ENCODE assay signal across 8 cellular contexts in the genomic region with DNA sequence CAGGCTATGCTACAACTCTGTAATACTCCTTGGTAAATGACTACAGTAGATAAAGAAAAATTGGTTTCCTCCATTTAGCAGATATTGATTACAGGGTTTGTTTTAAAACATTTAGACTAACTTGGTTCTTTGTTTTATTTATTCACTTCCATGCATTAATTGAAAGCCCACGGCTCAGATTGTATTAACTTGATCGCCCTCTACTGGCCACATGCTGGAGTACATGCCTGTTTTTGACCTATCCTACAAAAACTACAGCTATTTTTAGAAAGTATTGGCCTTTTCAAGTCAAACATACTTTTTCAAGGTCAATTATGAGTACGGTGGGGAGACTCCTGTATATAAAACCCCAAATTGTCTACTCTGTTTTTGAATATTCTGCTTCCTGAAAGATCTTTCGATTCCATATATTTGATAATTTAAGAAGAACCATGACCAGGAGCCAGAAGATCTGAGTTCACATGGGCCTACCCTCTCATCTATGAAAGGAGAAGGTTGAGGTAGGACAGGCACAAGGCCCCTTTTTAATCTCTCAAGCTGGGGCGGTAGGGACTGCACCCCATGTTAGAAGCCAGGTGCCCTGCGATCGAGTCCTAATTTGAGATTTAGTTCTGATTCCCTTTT. TPM values are rescaled to one million over a fixed set of nuclear protein-coding genes. Genes with fewer than 3 reads are reported as not detected.
DNase-seq lines count a peak whose midpoint lies in the region; ATAC-seq and TF ChIP-seq lines count a peak whose summit lies in the region.

No MANE protein-coding gene starts in this region.

- CTCF ChIA-PET in MCF 10A (lab: Yijun Ruan, JAX) = interaction anchor here (0.5 to 6.2 kb wide), 53 partner anchors 8 to 816 kb away, joined by 3 to 124 read pairs (median 3); no protein-coding TSS in a partner anchor

- no peaks in the 10 kb centered on the region for H3K9me3 Mint-ChIP-seq in MCF 10A (ENCODE audit: unreplicated experiment)

- intact Hi-C loops in Right ventricle myocardium inferior (cut with DNase I) (loop anchor here (5.0 kb wide), 1 partner anchor 339 kb away; no protein-coding TSS in a partner anchor), MCF 10A (cut with micrococcal nuclease) (loop anchor here (1.0 to 2.0 kb wide), 4 partner anchors 245 to 734 kb away; no protein-coding TSS in a partner anchor), stomach (cut with DNase I; ENCODE audit: low total_unique reads) (no loop called here)

- no peak overlapping the region for H3K4me3 ChIP-seq in cardiac muscle cell
- H3K4me3 ChIP-seq in HL-60 (replicated peaks; ENCODE audit: insufficient read depth, low read length) = no peak overlapping the region
- no peak overlapping the region for H3K4me3 ChIP-seq in liver (ENCODE audit: low read depth in 1 of 3, low read length in 3 of 3)
- no peak overlapping the region for H3K4me3 ChIP-seq in stomach

- BruUV-seq in MCF 10A (replicated peaks; lab: Mats Ljungman, UMichigan) = no TSS peak

- no peaks in the 10 kb centered on the region for H3K9me3 ChIP-seq in cardiac muscle cell (ENCODE audit: low read depth)
- no peaks in the 10 kb centered on the region for H3K9me3 ChIP-seq in liver (ENCODE audit: control insufficient read depth in 4 of 4, low read length in 3 of 4)
- H3K9me3 ChIP-seq in stomach = no peaks in the 10 kb centered on the region

- 40% methylated on average over 7 of the region's 7 CpGs for WGBS in liver
- 39 to 47% (median 45%) methylated on average over 7 of the region's 7 CpGs for WGBS in stomach, 5 donors

- H3K4me1 ChIP-seq in cardiac muscle cell (ENCODE audit: low read depth) = no peaks in the 10 kb centered on the region
- H3K4me1 ChIP-seq in liver (ENCODE audit: control insufficient read depth in 4 of 4, insufficient read depth in 4 of 4, low read length in 3 of 4) = no peaks in the 10 kb centered on the region
- H3K4me1 ChIP-seq in stomach = no peaks in the 10 kb centered on the region

- POLR2A ChIA-PET in MCF 10A (lab: Yijun Ruan, JAX) = no interaction called here

- H3K36me3 Mint-ChIP-seq in MCF 10A (ENCODE audit: insufficient read depth, unreplicated experiment) = no peaks in the 10 kb centered on the region

- ATAC-seq in Right ventricle myocardium inferior (no peak), GM21576 (IDR thresholded peaks at IDR 0.05; ENCODE audit: unreplicated experiment) (no peak)

- no peak for TF ChIP-seq POLR2A in stomach (IDR thresholded peaks at IDR 0.05)

- H3K36me3 ChIP-seq in cardiac muscle cell (no peaks in the 10 kb centered on the region), liver (ENCODE audit: control insufficient read depth in 4 of 4, insufficient read depth in 3 of 4, low read depth in 1 of 4, low read length in 3 of 4) (no peaks in the 10 kb centered on the region), stomach (no peaks in the 10 kb centered on the region)

- peak; percentile 78 to 80 for TF ChIP-seq RAD21 in liver (IDR thresholded peaks at IDR 0.05)

- no peaks in the 10 kb centered on the region for H3K4me1 Mint-ChIP-seq in MCF 10A (ENCODE audit: insufficient read depth, unreplicated experiment)

- H3K27ac Mint-ChIP-seq in MCF 10A (ENCODE audit: low read depth, unreplicated experiment) = no peak overlapping the region

- no peak overlapping the region for H3K27ac ChIP-seq in cardiac muscle cell
- H3K27ac ChIP-seq in HL-60 (replicated peaks) = no peak overlapping the region
- H3K27ac ChIP-seq in liver (ENCODE audit: low read depth in 1 of 2, low read length in 2 of 2) = no peak overlapping the region
- no peak overlapping the region for H3K27ac ChIP-seq in stomach

- H3K27me3 Mint-ChIP-seq in MCF 10A (ENCODE audit: insufficient read depth, unreplicated experiment) = peaks cover 32% of the 10 kb centered on the region

- H3K27me3 ChIP-seq in cardiac muscle cell = no peaks in the 10 kb centered on the region
- H3K27me3 ChIP-seq in HL-60 (ENCODE audit: insufficient read depth, poor library complexity, severe bottlenecking) = no peaks in the 10 kb centered on the region
- H3K27me3 ChIP-seq in liver (ENCODE audit: control insufficient read depth in 4 of 4, insufficient read depth in 4 of 4, low read length in 3 of 4) = peaks cover 0 to 6% (median 3%) of the 10 kb centered on the region in 4 donors
- no peaks in the 10 kb centered on the region for H3K27me3 ChIP-seq in stomach

- no peak overlapping the region for H3K4me3 Mint-ChIP-seq in MCF 10A (ENCODE audit: unreplicated experiment)

- H3K9ac ChIP-seq in liver (ENCODE audit: low read depth in 1 of 2, low read length in 2 of 2) = no peak overlapping the region

- TF ChIP-seq EP300 in stomach (IDR thresholded peaks at IDR 0.05) = no peak

- DNase-seq in cardiac muscle cell (ENCODE audit: low read depth in 1 of 2, low spot score in 1 of 2) = peak; percentile 50 to 72
- DNase-seq in Right ventricle myocardium inferior (ENCODE audit: missing footprints) = no peak
- DNase-seq in HL-60 (ENCODE audit: low read depth in 1 of 2, low spot score in 1 of 2) = peak; percentile 1 to 9
- DNase-seq in RPMI7951 (ENCODE audit: low read depth) = peak; percentile 10
- DNase-seq in MCF 10A (ENCODE audit: unreplicated experiment) = peak; percentile 61
- peak; percentile 50 for DNase-seq in stomach

- TF ChIP-seq CTCF in cardiac muscle cell (IDR thresholded peaks at IDR 0.05; ENCODE audit: low read depth, low read length) = peak; percentile 74
- TF ChIP-seq CTCF in HL-60 (IDR thresholded peaks at IDR 0.05; ENCODE audit: insufficient read depth, low read length) = peak; percentile 81
- peak; percentile 77 for TF ChIP-seq CTCF in MCF 10A (IDR thresholded peaks at IDR 0.05; ENCODE audit: unreplicated experiment)
- peak; percentile 76 for TF ChIP-seq CTCF in liver (IDR thresholded peaks at IDR 0.05; ENCODE audit: low read depth, low read length, missing input control)
- peak in 5 of 7 experiments; percentile 49 to 70 (median 61) for TF ChIP-seq CTCF in stomach (IDR thresholded peaks at IDR 0.05)

TF ChIP-seq in liver, 16 proteins besides CTCF, POLR2A, EP300 and RAD21:
- TF ChIP-seq YY1 (IDR thresholded peaks at IDR 0.05) = no peak
- no peak for TF ChIP-seq SP1 (IDR thresholded peaks at IDR 0.05)
- TF ChIP-seq, protein P1, sequence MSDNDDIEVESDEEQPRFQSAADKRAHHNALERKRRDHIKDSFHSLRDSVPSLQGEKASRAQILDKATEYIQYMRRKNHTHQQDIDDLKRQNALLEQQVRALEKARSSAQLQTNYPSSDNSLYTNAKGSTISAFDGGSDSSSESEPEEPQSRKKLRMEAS (IDR thresholded peaks at IDR 0.05) = no peak
TF ChIP-seq in liver: peak in this region for 0.

RNA-seq across cellular contexts. Expression of a gene that starts 51.8 kb away (rescaled TPM):
- total RNA-seq in cardiac muscle cell = not detected in 2 replicates
- polyA plus RNA-seq in cardiac muscle cell = not detected in 2 replicates
- total RNA-seq in Right ventricle myocardium inferior = not detected
- total RNA-seq in RPMI7951 (2014; rRNA removed; shearing (Covaris generic)) = not detected in 2 replicates
- total RNA-seq in MCF 10A (2022) = not detected in 2 replicates
- total RNA-seq in liver = under 1 TPM in 1 of 2 donors, not detected in 1; 0.05 TPM
- polyA plus RNA-seq in liver = not detected
- total RNA-seq in stomach = 1 to 10 TPM in 1 of 5 donors, not detected in 4; 1.3 TPM
- polyA plus RNA-seq in stomach = not detected
